In genomic region chr19:52942371-52943133, GRCh38 we compare ENCODE assay signal across 8 cellular contexts. TPM values are rescaled to one million over a fixed set of nuclear protein-coding genes. Genes with fewer than 3 reads are reported as not detected.
A peak's percentile ranks its signal among the peaks of the same experiment; 100 is the strongest.
DNase-seq lines count a peak whose midpoint lies in the region; ATAC-seq and TF ChIP-seq lines count a peak whose summit lies in the region.

No MANE protein-coding gene starts in this region.

- peaks cover 34% of the 10 kb centered on the region for H3K36me3 Mint-ChIP-seq in activated naive CD8-positive, alpha-beta T cell treated with anti-CD3 and anti-CD28 coated beads, Interleukin-2, amount 10 ng/mL, durations not matched to agents 7 days and 5 days

- no peak overlapping the region for H2BK12ac ChIP-seq in trophoblast cell (ENCODE audit: low read length)

- H3K36me3 ChIP-seq in Karpas-422 (ENCODE audit: insufficient read depth, low read length) (no peaks in the 10 kb centered on the region), trophoblast cell (ENCODE audit: control insufficient read depth in 1 of 2, insufficient read depth in 2 of 2, low read length in 2 of 2) (no peaks in the 10 kb centered on the region), transverse colon (no peaks in the 10 kb centered on the region)

- no peaks in the 10 kb centered on the region for H3K9me2 ChIP-seq in Karpas-422 (replicated peaks; ENCODE audit: insufficient read depth, low read length)

- H2BK120ac ChIP-seq in trophoblast cell (ENCODE audit: insufficient read depth, low read length, poor library complexity), result peak overlapping the region; percentile 12

- H3K4ac ChIP-seq in trophoblast cell (ENCODE audit: low read depth, low read length), result peak overlapping the region; percentile 35

- H4K8ac ChIP-seq in trophoblast cell (ENCODE audit: low read depth, low read length), result peak overlapping the region; percentile 55

- H3K14ac ChIP-seq in trophoblast cell (ENCODE audit: low read length), result peak overlapping the region; percentile 78

- H3K27me3 ChIP-seq in Karpas-422 (ENCODE audit: low read length) (no peaks in the 10 kb centered on the region), trophoblast cell (ENCODE audit: insufficient read depth, low read length) (no peaks in the 10 kb centered on the region), transverse colon (no peaks in the 10 kb centered on the region)

- no CpG with 5 or more reads among the region's 43 CpGs for WGBS in trophoblast cell (ENCODE audit: extremely low coverage, insufficient coverage, insufficient read length)
- 1% methylated on average over 37 of the region's 43 CpGs; no CpG with 5 or more reads in 1 of the 2 donors for WGBS in transverse colon (ENCODE audit: low coverage in 1 of 2), 2 donors

- H2AK5ac ChIP-seq in trophoblast cell (ENCODE audit: low read length), result no peak overlapping the region

- H2AFZ ChIP-seq in Karpas-422 (ENCODE audit: low read length) (peak overlapping the region; percentile 100), trophoblast cell (ENCODE audit: insufficient read depth, low read length, poor library complexity) (peak overlapping the region; percentile 38)

- H3K4me3 Mint-ChIP-seq in activated naive CD8-positive, alpha-beta T cell treated with anti-CD3 and anti-CD28 coated beads, Interleukin-2, amount 10 ng/mL, durations not matched to agents 7 days and 5 days, result peak overlapping the region; percentile 96

- intact Hi-C loops in cardiac septum (cut with DNase I), result loop anchor here (2.0 kb wide), 1 partner anchor 20 kb away; the partner anchor contains the start of gene ZNF888
- intact Hi-C loops in transverse colon (cut with DNase I; ENCODE audit: low total_unique reads), result no loop called here

- peak overlapping the region; percentile 53 for H2BK5ac ChIP-seq in trophoblast cell (ENCODE audit: low read depth, low read length, poor library complexity)

- H3K79me2 ChIP-seq in Karpas-422 (ENCODE audit: low read length), result peaks cover 48% of the 10 kb centered on the region
- H3K79me2 ChIP-seq in trophoblast cell (ENCODE audit: control insufficient read depth, insufficient read depth, low read length, poor library complexity), result peaks cover 7% of the 10 kb centered on the region

- H3K9me3 ChIP-seq in Karpas-422 (ENCODE audit: low read length) (no peaks in the 10 kb centered on the region), trophoblast cell (ENCODE audit: insufficient read depth, low read depth, low read length) (peaks cover 5% of the 10 kb centered on the region), transverse colon (peaks cover 17 to 21% of the 10 kb centered on the region in 2 donors)

- H4K12ac ChIP-seq in trophoblast cell (ENCODE audit: low read depth, low read length), result peak overlapping the region; percentile 39

- H4K20me1 ChIP-seq in Karpas-422 (ENCODE audit: insufficient read depth, low read depth, low read length), result no peaks in the 10 kb centered on the region

- peaks cover 20% of the 10 kb centered on the region for H3K9me3 Mint-ChIP-seq in activated naive CD8-positive, alpha-beta T cell treated with anti-CD3 and anti-CD28 coated beads, Interleukin-2, amount 10 ng/mL, durations not matched to agents 7 days and 5 days

- peak overlapping the region; percentile 85 for H3K9ac ChIP-seq in Karpas-422 (ENCODE audit: low read length)
- peak overlapping the region; percentile 78 for H3K9ac ChIP-seq in trophoblast cell (ENCODE audit: low read length)

- DNase-seq in Daoy (ENCODE audit: low read depth), result peak; percentile 94
- peak; percentile 99 for DNase-seq in Karpas-422
- peak; percentile 99 for DNase-seq in activated naive CD8-positive, alpha-beta T cell treated with anti-CD3 and anti-CD28 coated beads, Interleukin-2, amount 10 ng/mL, durations not matched to agents 7 days and 5 days
- peak; percentile 96 for DNase-seq in cardiac septum (ENCODE audit: low spot score)
- peak; percentile 95 for DNase-seq in trophoblast cell
- peak; percentile 98 for DNase-seq in transverse colon

- peak overlapping the region; percentile 92 for H3K27ac Mint-ChIP-seq in activated naive CD8-positive, alpha-beta T cell treated with anti-CD3 and anti-CD28 coated beads, Interleukin-2, amount 10 ng/mL, durations not matched to agents 7 days and 5 days

- H3K27me3 Mint-ChIP-seq in activated naive CD8-positive, alpha-beta T cell treated with anti-CD3 and anti-CD28 coated beads, Interleukin-2, amount 10 ng/mL, durations not matched to agents 7 days and 5 days, result no peaks in the 10 kb centered on the region

- no peak overlapping the region for H3K23ac ChIP-seq in trophoblast cell (ENCODE audit: low read length)

- TF ChIP-seq EP300 in transverse colon (IDR thresholded peaks at IDR 0.05; ENCODE audit: low read depth), result no peak

- H3K4me2 ChIP-seq in Karpas-422 (ENCODE audit: low read depth, low read length, poor library complexity, severe bottlenecking), result peak overlapping the region; percentile 97
- peak overlapping the region; percentile 67 for H3K4me2 ChIP-seq in trophoblast cell (ENCODE audit: low read length)

- no peak for TF ChIP-seq CTCF in transverse colon (IDR thresholded peaks at IDR 0.05)

- ATAC-seq in GM21786 (IDR thresholded peaks at IDR 0.05; ENCODE audit: unreplicated experiment) (peak; percentile 80), SK-N-SH treated with all-trans-retinoic acid at 6 μM for 48 hours (peak; percentile 98)
- ATAC-seq in activated naive CD8-positive, alpha-beta T cell treated with anti-CD3 and anti-CD28 coated beads, Interleukin-2, amount 10 ng/mL, durations not matched to agents 7 days and 5 days (ENCODE audit: low read depth), result peak; percentile 96

- peak; percentile 95 for TF ChIP-seq POLR2A in transverse colon (IDR thresholded peaks at IDR 0.05)

- in situ Hi-C loops in transverse colon (cut with MboI; ENCODE audit: low pct_ligation_motif_present in 1 of 4, low pct_unique_long_range_greater_than_20kb in 1 of 4, low sequenced_read_pairs in 3 of 4), result loop anchor here in 1 of 4 donors (5.0 kb wide), 1 partner anchor 85 kb away; the partner anchor contains the start of gene ZNF468

- H3K4me3 ChIP-seq in Karpas-422 (ENCODE audit: low read length), result peak overlapping the region; percentile 92
- peak overlapping the region; percentile 67 for H3K4me3 ChIP-seq in trophoblast cell (ENCODE audit: low read depth, low read length)
- peak overlapping the region; percentile 59 to 98 (median 84) for H3K4me3 ChIP-seq in transverse colon

- H3K4me1 ChIP-seq in Karpas-422 (ENCODE audit: low read length), result peaks cover 12% of the 10 kb centered on the region
- peaks cover 18 to 35% of the 10 kb centered on the region in 2 experiments for H3K4me1 ChIP-seq in trophoblast cell (ENCODE audit: control insufficient read depth in 1 of 2, insufficient read depth in 2 of 2, low read length in 2 of 2)
- peaks cover 11 to 50% (median 23%) of the 10 kb centered on the region in 4 donors for H3K4me1 ChIP-seq in transverse colon

- POLR2A ChIA-PET in activated naive CD8-positive, alpha-beta T cell treated with anti-CD3 and anti-CD28 coated beads, Interleukin-2, amount 10 ng/mL, durations not matched to agents 7 days and 5 days (lab: Charles Lee), result interaction anchor here (1.2 to 1.5 kb wide), 2 partner anchors 19 to 20 kb away, joined by 4 to 5 read pairs; partner anchors contain the start of gene ZNF816

- H4K91ac ChIP-seq in trophoblast cell (ENCODE audit: low read depth, low read length), result peak overlapping the region; percentile 73

- peaks cover 20% of the 10 kb centered on the region for H3K4me1 Mint-ChIP-seq in activated naive CD8-positive, alpha-beta T cell treated with anti-CD3 and anti-CD28 coated beads, Interleukin-2, amount 10 ng/mL, durations not matched to agents 7 days and 5 days

- peak overlapping the region; percentile 57 for H3K27ac ChIP-seq in Karpas-422 (ENCODE audit: low read length)
- H3K27ac ChIP-seq in trophoblast cell (ENCODE audit: low read depth, low read length), result peak overlapping the region; percentile 88
- H3K27ac ChIP-seq in transverse colon, result peak overlapping the region; percentile 88 to 97 (median 94)

- H3K18ac ChIP-seq in trophoblast cell (ENCODE audit: low read length), result peak overlapping the region; percentile 31

- H3K79me1 ChIP-seq in trophoblast cell (ENCODE audit: low read length), result peaks cover 27% of the 10 kb centered on the region

TF ChIP-seq in SK-N-SH treated with all-trans-retinoic acid at 6 μM for 48 hours, 23 proteins besides CTCF, POLR2A, EP300 and RAD21 (continues in another document):
- TF ChIP-seq TOX (CRISPR knock-in tag; IDR thresholded peaks at IDR 0.05; ENCODE audit: borderline replicate concordance) (no peak), BACH2 (CRISPR knock-in tag; IDR thresholded peaks at IDR 0.05; ENCODE audit: borderline replicate concordance) (no peak)

RNA-seq across cellular contexts. Expression of gene ZNF888, which starts 19.3 kb away (rescaled TPM):
- 3.0 TPM in 2 replicates for total RNA-seq in Daoy (2014; rRNA removed; shearing (Covaris generic))
- total RNA-seq in Karpas-422 (2014; rRNA removed; shearing (Covaris generic); ENCODE audit: low replicate concordance), result 6.0 and 10.5 TPM in 2 replicates
- total RNA-seq in activated naive CD8-positive, alpha-beta T cell treated with anti-CD3 and anti-CD28 coated beads, Interleukin-2, amount 10 ng/mL, durations not matched to agents 7 days and 5 days, result 10 to 100 TPM in 1 of 2 experiments, 1 to 10 TPM in 1; 9.8 to 10.4 TPM
- total RNA-seq in cardiac septum, result 1.3 TPM
- 9.6 and 9.8 TPM in 2 replicates for polyA plus RNA-seq in trophoblast cell (2013)
- total RNA-seq in transverse colon, result 10 to 100 TPM in 3 of 4 donors, 1 to 10 TPM in 1; 3.4 to 12.6 (median 11.8) TPM

RNA-seq across cellular contexts. Expression of gene ZNF816, which starts 20.1 kb away (rescaled TPM):
- total RNA-seq in Daoy (2014; rRNA removed; shearing (Covaris generic)), result 6.3 and 15.1 TPM in 2 replicates
- 15.2 and 20.0 TPM in 2 replicates for total RNA-seq in Karpas-422 (2014; rRNA removed; shearing (Covaris generic); ENCODE audit: low replicate concordance)
- total RNA-seq in activated naive CD8-positive, alpha-beta T cell treated with anti-CD3 and anti-CD28 coated beads, Interleukin-2, amount 10 ng/mL, durations not matched to agents 7 days and 5 days, result 10 to 100 TPM; 17.8 to 19.7 TPM
- total RNA-seq in cardiac septum (5.2 TPM), transverse colon (100 to 1,000 TPM in 1 of 4 donors, 10 to 100 TPM in 2, 1 to 10 TPM in 1; 6.0 to 150 (median 13.9) TPM)
- polyA plus RNA-seq in trophoblast cell (2013), result 20.5 and 21.0 TPM in 2 replicates

RNA-seq across cellular contexts. Expression of gene ZNF320, which starts 45.1 kb away (rescaled TPM):
- total RNA-seq in Daoy (2014; rRNA removed; shearing (Covaris generic)), result 7.6 and 10.5 TPM in 2 replicates
- 18.9 and 23.7 TPM in 2 replicates for total RNA-seq in Karpas-422 (2014; rRNA removed; shearing (Covaris generic); ENCODE audit: low replicate concordance)
- 10 to 100 TPM; 13.0 to 13.3 TPM for total RNA-seq in activated naive CD8-positive, alpha-beta T cell treated with anti-CD3 and anti-CD28 coated beads, Interleukin-2, amount 10 ng/mL, durations not matched to agents 7 days and 5 days
- total RNA-seq in cardiac septum, result 9.2 TPM
- 10.1 and 13.4 TPM in 2 replicates for polyA plus RNA-seq in trophoblast cell (2013)
- 10 to 100 TPM in 2 of 4 donors, 1 to 10 TPM in 2; 2.8 to 23.1 (median 11.5) TPM for total RNA-seq in transverse colon

Comparison
In these comparisons a context has a peak if more than half of its experiments do, and no peak if none do; other contexts are left out.
1. Peak in every context shown above with its lines: DNase-seq, ATAC-seq, H3K4me3 ChIP-seq and H3K27ac ChIP-seq.